16 cellular contexts compared by ENCODE assay signal in genomic region chr7:130321542-130322229, GRCh38. TPM values are rescaled to one million over a fixed set of nuclear protein-coding genes. Genes with fewer than 3 reads are reported as not detected.
"Had no signal": no experiment of that assay in that cellular context is flagged by ENCODE, and none has a peak within 500 bp of the region (broad histone marks: within the 10 kb centered on the region; RNA-seq: fewer than 3 reads in every experiment).

No MANE protein-coding gene starts in this region.

RNA-seq across cellular contexts. Expression of gene CPA5, which starts 22.9 kb away (rescaled TPM):
- total RNA-seq: ascending aorta, bronchial epithelial cell, esophagus muscularis mucosa, left ventricle myocardium inferior, mononuclear cell, right atrium auricular region, thoracic aorta, upper lobe of right lung, WTC11 had no signal

RNA-seq across cellular contexts. Expression of gene CPA4, which starts 28.7 kb away (rescaled TPM):
- total RNA-seq: activated CD8-positive, alpha-beta memory T cell treated with anti-CD3 and anti-CD28 coated beads, Interleukin-2, amount 10 ng/mL, durations not matched to agents 7 days and 5 days; activated naive CD4-positive, alpha-beta T cell treated with anti-CD3 and anti-CD28 coated beads for 36 hours; ascending aorta; esophagus muscularis mucosa; left ventricle myocardium inferior; naive thymus-derived CD4-positive, alpha-beta T cell; thoracic aorta; upper lobe of right lung; WTC11 had no signal

RNA-seq across cellular contexts. Expression of gene CPA2, which starts 55.0 kb away (rescaled TPM):
- total RNA-seq: activated CD8-positive, alpha-beta memory T cell treated with anti-CD3 and anti-CD28 coated beads, Interleukin-2, amount 10 ng/mL, durations not matched to agents 7 days and 5 days; activated naive CD4-positive, alpha-beta T cell treated with anti-CD3 and anti-CD28 coated beads for 36 hours; ascending aorta; bronchial epithelial cell; esophagus muscularis mucosa; kidney; left ventricle myocardium inferior; mononuclear cell; naive thymus-derived CD4-positive, alpha-beta T cell; osteocyte; prostate gland; right atrium auricular region; upper lobe of right lung had no signal

RNA-seq across cellular contexts. Expression of gene CPA1, which starts 58.6 kb away (rescaled TPM):
- total RNA-seq: activated CD4-positive, alpha-beta memory T cell treated with anti-CD3 and anti-CD28 coated beads for 36 hours; activated CD8-positive, alpha-beta memory T cell treated with anti-CD3 and anti-CD28 coated beads, Interleukin-2, amount 10 ng/mL, durations not matched to agents 7 days and 5 days; activated naive CD4-positive, alpha-beta T cell treated with anti-CD3 and anti-CD28 coated beads for 36 hours; ascending aorta; bronchial epithelial cell; esophagus muscularis mucosa; left ventricle myocardium inferior; mononuclear cell; naive thymus-derived CD4-positive, alpha-beta T cell; osteocyte; right atrium auricular region; upper lobe of right lung had no signal
